In the genomic region with DNA sequence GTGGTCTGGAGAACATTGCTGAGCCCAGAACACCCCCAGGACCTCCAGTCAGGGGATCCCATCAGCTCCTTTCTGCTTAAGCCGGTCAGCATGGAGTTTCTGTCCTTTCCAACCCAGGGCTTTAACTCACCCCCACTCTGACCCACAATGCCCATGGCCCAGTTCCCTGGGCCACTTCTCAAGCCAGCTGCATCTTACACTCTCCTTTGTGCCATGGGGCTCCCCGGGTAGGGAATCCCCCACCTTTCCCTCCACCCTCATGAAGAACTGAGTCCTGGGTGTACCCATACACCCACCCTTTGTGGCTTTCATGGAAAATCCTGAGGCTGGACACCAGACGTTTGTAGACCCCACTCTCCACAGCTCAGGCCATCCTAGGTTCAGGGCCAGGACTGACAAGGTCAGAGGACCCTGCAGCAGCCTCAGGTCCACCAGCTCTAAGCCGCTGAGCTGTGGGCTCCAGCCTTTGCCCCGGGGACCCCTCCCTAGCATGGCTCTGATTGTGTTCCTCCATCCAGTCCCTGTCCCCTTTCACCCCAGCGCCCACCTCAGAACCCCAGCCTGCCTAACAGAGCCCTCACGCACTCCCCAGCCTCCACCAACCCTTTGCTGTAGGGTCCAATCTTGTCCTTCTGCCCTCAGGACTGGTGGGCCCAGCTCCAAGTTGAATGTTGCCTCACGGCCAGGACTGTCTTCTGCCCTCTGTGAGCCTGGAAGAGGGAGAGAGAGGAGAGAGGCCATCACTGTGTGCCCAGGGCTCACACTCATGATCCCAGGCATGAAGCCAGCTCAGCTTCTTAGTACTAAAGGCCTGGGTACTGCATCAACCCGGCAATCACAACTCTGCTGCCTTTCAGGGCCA, we compare ENCODE assay signal across 21 cellular contexts.
"Had no signal": no experiment of that assay in that cellular context is flagged by ENCODE, and none has a peak within 500 bp of the region (broad histone marks: within the 10 kb centered on the region; RNA-seq: fewer than 3 reads in every experiment).

No MANE protein-coding gene starts in this region.

- H3K4me1 Mint-ChIP-seq: activated CD4-positive, alpha-beta T cell treated with anti-CD3 and anti-CD28 coated beads, Interleukin-2, amount 10 ng/mL, durations not matched to agents 7 days and 5 days; activated naive CD8-positive, alpha-beta T cell treated with anti-CD3 and anti-CD28 coated beads for 36 hours; mesothelial cell of epicardium; stimulated activated memory B cell treated with anti-CD40 and anti-IgM and Interleukin-4, amounts not matched to agents 10 μg/mL and 1 μg/mL and 100 μg/mL, for 72 hours had no signal

- H3K27ac Mint-ChIP-seq: activated CD4-positive, alpha-beta T cell treated with anti-CD3 and anti-CD28 coated beads, Interleukin-2, amount 10 ng/mL, durations not matched to agents 7 days and 5 days; activated naive CD8-positive, alpha-beta T cell treated with anti-CD3 and anti-CD28 coated beads for 36 hours; activated T-helper 2 cell treated with anti-CD3 and anti-CD28 coated beads, Interferon-gamma antibody, Interleukin-2, Interleukin-4, amounts not matched to agents 10 μg/mL and 5 μg/mL and 100 μg/mL, durations not matched to agents 14 hours and 24 hours and 36 hours; mesothelial cell of epicardium; stimulated activated memory B cell treated with anti-CD40 and anti-IgM and Interleukin-4, amounts not matched to agents 10 μg/mL and 1 μg/mL and 100 μg/mL, for 72 hours; T-helper 2 cell treated with Interferon-gamma antibody and Interleukin-4, amounts not matched to agents 5 μg/mL and 100 μg/mL, for 36 hours had no signal

- H3K4me3 ChIP-seq: breast epithelium, coronary artery, heart left ventricle, lower lobe of right lung, prostate gland, transverse colon had no signal

- H3K9me3 ChIP-seq: breast epithelium, heart left ventricle, lower lobe of right lung, prostate gland, transverse colon had no signal

- H3K27me3 Mint-ChIP-seq: activated CD4-positive, alpha-beta T cell treated with anti-CD3 and anti-CD28 coated beads, Interleukin-2, amount 10 ng/mL, durations not matched to agents 7 days and 5 days; activated naive CD8-positive, alpha-beta T cell treated with anti-CD3 and anti-CD28 coated beads for 36 hours had no signal

- ATAC-seq: activated T-cell treated with anti-CD3 and anti-CD28 coated beads, Interleukin-2, amount 50 U/mL, for 4 hours; left colon; lower lobe of right lung; SK-N-SH treated with all-trans-retinoic acid at 6 μM for 48 hours; stimulated activated memory B cell treated with anti-CD40 and anti-IgM and Interleukin-4, amounts not matched to agents 10 μg/mL and 1 μg/mL and 100 μg/mL, for 72 hours had no signal

- H3K4me3 Mint-ChIP-seq: activated CD4-positive, alpha-beta T cell treated with anti-CD3 and anti-CD28 coated beads, Interleukin-2, amount 10 ng/mL, durations not matched to agents 7 days and 5 days; activated naive CD8-positive, alpha-beta T cell treated with anti-CD3 and anti-CD28 coated beads for 36 hours; activated T-cell treated with anti-CD3 and anti-CD28 coated beads, Interleukin-2, amount 50 U/mL, for 4 hours; mesothelial cell of epicardium; stimulated activated memory B cell treated with anti-CD40 and anti-IgM and Interleukin-4, amounts not matched to agents 10 μg/mL and 1 μg/mL and 100 μg/mL, for 72 hours; T-helper 2 cell treated with Interferon-gamma antibody and Interleukin-4, amounts not matched to agents 5 μg/mL and 100 μg/mL, for 36 hours had no signal

- H3K27me3 ChIP-seq: transverse colon had no signal

- H3K27ac ChIP-seq: breast epithelium, coronary artery, epithelial cell of prostate, heart left ventricle, lower lobe of right lung, prostate gland, transverse colon, WERI-Rb-1 had no signal

- H3K36me3 ChIP-seq: breast epithelium, heart left ventricle, lower lobe of right lung, prostate gland, transverse colon, WERI-Rb-1 had no signal

- H3K4me1 ChIP-seq: breast epithelium, heart left ventricle, lower lobe of right lung, prostate gland, transverse colon had no signal

- H3K9me3 Mint-ChIP-seq: activated CD4-positive, alpha-beta T cell treated with anti-CD3 and anti-CD28 coated beads, Interleukin-2, amount 10 ng/mL, durations not matched to agents 7 days and 5 days; activated naive CD8-positive, alpha-beta T cell treated with anti-CD3 and anti-CD28 coated beads for 36 hours; activated T-cell treated with anti-CD3 and anti-CD28 coated beads, Interleukin-2, amount 50 U/mL, for 4 hours; activated T-helper 2 cell treated with anti-CD3 and anti-CD28 coated beads, Interferon-gamma antibody, Interleukin-2, Interleukin-4, amounts not matched to agents 10 μg/mL and 5 μg/mL and 100 μg/mL, durations not matched to agents 14 hours and 24 hours and 36 hours; mesothelial cell of epicardium; stimulated activated memory B cell treated with anti-CD40 and anti-IgM and Interleukin-4, amounts not matched to agents 10 μg/mL and 1 μg/mL and 100 μg/mL, for 72 hours; T-helper 2 cell treated with Interferon-gamma antibody and Interleukin-4, amounts not matched to agents 5 μg/mL and 100 μg/mL, for 36 hours had no signal

- DNase-seq: activated CD4-positive, alpha-beta T cell treated with anti-CD3 and anti-CD28 coated beads, Interleukin-2, amount 10 ng/mL, durations not matched to agents 7 days and 5 days; activated CD4-positive, CD25-positive, alpha-beta regulatory T cell treated with anti-CD3 and anti-CD28 coated beads, Interleukin-2, amount 50 U/mL, for 72 hours; activated naive CD4-positive, alpha-beta T cell treated with Interleukin-2 at 50 U/mL for 16 hours; activated naive CD8-positive, alpha-beta T cell treated with anti-CD3 and anti-CD28 coated beads for 36 hours; activated T-cell treated with anti-CD3 and anti-CD28 coated beads, Interleukin-2, amount 50 U/mL, for 4 hours; heart left ventricle; left colon; lower lobe of right lung; stimulated activated CD4-positive, alpha-beta T cell treated with anti-CD3 and anti-CD28 coated beads, Interleukin-12 subunit alpha, Interleukin-12 subunit beta, amount 100 ng/mL, for 4 hours; stimulated activated CD4-positive, alpha-beta T cell treated with anti-CD3 and anti-CD28 coated beads, Interleukin-1b, Interleukin-23, amount 100 ng/mL, for 48 hours; transverse colon; WERI-Rb-1 had no signal

- H3K36me3 Mint-ChIP-seq: activated naive CD8-positive, alpha-beta T cell treated with anti-CD3 and anti-CD28 coated beads for 36 hours; mesothelial cell of epicardium; stimulated activated memory B cell treated with anti-CD40 and anti-IgM and Interleukin-4, amounts not matched to agents 10 μg/mL and 1 μg/mL and 100 μg/mL, for 72 hours had no signal
